In the genomic region with DNA sequence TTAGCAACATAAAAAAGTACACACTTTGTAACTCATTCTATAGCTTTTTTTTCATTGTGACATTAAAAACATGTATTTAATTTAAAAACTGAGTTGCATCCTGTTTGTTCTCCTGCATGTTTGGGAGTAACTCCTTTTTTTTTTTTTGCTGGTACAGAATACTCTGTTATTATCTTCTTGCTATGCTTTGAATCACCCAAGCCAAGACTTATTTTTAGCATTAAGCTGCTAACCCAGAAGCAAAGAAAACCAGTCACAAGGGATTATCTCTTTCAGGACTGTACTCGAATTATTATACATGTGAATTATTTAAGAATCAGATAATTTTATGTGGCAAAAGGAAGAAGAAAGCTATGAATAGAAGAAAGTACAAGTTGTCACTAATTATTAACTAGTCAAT, we compare ENCODE assay signal across 23 cellular contexts.
"Had no signal": no experiment of that assay in that cellular context is flagged by ENCODE, and none has a peak within 500 bp of the region (broad histone marks: within the 10 kb centered on the region; RNA-seq: fewer than 3 reads in every experiment).

No MANE protein-coding gene starts in this region.

- H3K36me3 Mint-ChIP-seq: activated CD4-positive, alpha-beta memory T cell treated with anti-CD3 and anti-CD28 coated beads for 36 hours; activated naive CD4-positive, alpha-beta T cell treated with anti-CD3 and anti-CD28 coated beads, Interleukin-2, amount 50 U/mL, for 24 hours; memory B cell; stimulated activated effector memory CD8-positive, alpha-beta T cell treated with anti-CD3 and anti-CD28 coated beads, Interleukin-12 subunit alpha, Interleukin-12 subunit beta, amount 100 ng/mL, for 72 hours; type B pancreatic cell had no signal

- H3K4me3 Mint-ChIP-seq: activated CD4-positive, alpha-beta memory T cell treated with anti-CD3 and anti-CD28 coated beads for 36 hours; activated CD4-positive, alpha-beta T cell treated with anti-CD3 and anti-CD28 coated beads, Interleukin-2, amount 10 ng/mL, durations not matched to agents 24 days and 14 days; activated naive CD4-positive, alpha-beta T cell treated with anti-CD3 and anti-CD28 coated beads, Interleukin-2, amount 50 U/mL, for 24 hours; activated naive CD8-positive, alpha-beta T cell treated with anti-CD3 and anti-CD28 coated beads, Interleukin-2, amount 50 U/mL, for 24 hours; activated T-cell treated with anti-CD3 and anti-CD28 coated beads, Interleukin-2, amount 50 U/mL, for 4 hours; memory B cell; nephron; stimulated activated effector memory CD8-positive, alpha-beta T cell treated with anti-CD3 and anti-CD28 coated beads, Interleukin-12 subunit alpha, Interleukin-12 subunit beta, amount 100 ng/mL, for 72 hours; stimulated activated naive CD8-positive, alpha-beta T cell treated with anti-CD3 and anti-CD28 coated beads, Interleukin-15, Interleukin-2, amounts not matched to agents 100 ng/mL and 50 ng/mL, for 24 hours; type B pancreatic cell had no signal

- ATAC-seq: activated naive CD8-positive, alpha-beta T cell treated with anti-CD3 and anti-CD28 coated beads, Interleukin-2, amount 50 U/mL, for 24 hours; activated T-cell treated with anti-CD3 and anti-CD28 coated beads, Interleukin-2, amount 50 U/mL, for 4 hours; right lobe of liver; stimulated activated effector memory CD8-positive, alpha-beta T cell treated with anti-CD3 and anti-CD28 coated beads, Interleukin-12 subunit alpha, Interleukin-12 subunit beta, amount 100 ng/mL, for 72 hours had no signal

- H3K4me1 Mint-ChIP-seq: activated CD4-positive, alpha-beta T cell treated with anti-CD3 and anti-CD28 coated beads, Interleukin-2, amount 10 ng/mL, durations not matched to agents 24 days and 14 days; activated naive CD4-positive, alpha-beta T cell treated with anti-CD3 and anti-CD28 coated beads, Interleukin-2, amount 50 U/mL, for 24 hours; activated naive CD8-positive, alpha-beta T cell treated with anti-CD3 and anti-CD28 coated beads, Interleukin-2, amount 50 U/mL, for 24 hours; memory B cell; nephron; stimulated activated effector memory CD8-positive, alpha-beta T cell treated with anti-CD3 and anti-CD28 coated beads, Interleukin-12 subunit alpha, Interleukin-12 subunit beta, amount 100 ng/mL, for 72 hours had no signal

- H3K36me3 ChIP-seq: colonic mucosa, right lobe of liver had no signal

- DNase-seq: activated CD4-positive, alpha-beta memory T cell treated with anti-CD3 and anti-CD28 coated beads for 36 hours; activated CD4-positive, alpha-beta T cell treated with anti-CD3 and anti-CD28 coated beads, Interleukin-2, amount 10 ng/mL, durations not matched to agents 24 days and 14 days; activated CD4-positive, CD25-positive, alpha-beta regulatory T cell treated with anti-CD3 and anti-CD28 coated beads, Interleukin-2, amount 50 U/mL, for 72 hours; activated naive CD8-positive, alpha-beta T cell treated with anti-CD3 and anti-CD28 coated beads, Interleukin-2, amount 50 U/mL, for 24 hours; activated T-cell treated with anti-CD3 and anti-CD28 coated beads, Interleukin-2, amount 50 U/mL, for 4 hours; cerebellar nuclear complex; colonic mucosa; dorsolateral prefrontal cortex; effector memory CD4-positive, alpha-beta T cell; erythroblast; foreskin melanocyte; islet precursor cell; right lobe of liver; small intestine; stimulated activated CD4-positive, alpha-beta T cell treated with anti-CD3 and anti-CD28 coated beads, Interleukin-4, amount 100 ng/mL, for 24 hours; T-helper 2 cell had no signal

- H3K27me3 ChIP-seq: colonic mucosa, dorsolateral prefrontal cortex, right lobe of liver had no signal

- H3K27ac Mint-ChIP-seq: activated CD4-positive, alpha-beta memory T cell treated with anti-CD3 and anti-CD28 coated beads for 36 hours; activated CD4-positive, alpha-beta T cell treated with anti-CD3 and anti-CD28 coated beads, Interleukin-2, amount 10 ng/mL, durations not matched to agents 24 days and 14 days; activated naive CD4-positive, alpha-beta T cell treated with anti-CD3 and anti-CD28 coated beads, Interleukin-2, amount 50 U/mL, for 24 hours; activated naive CD8-positive, alpha-beta T cell treated with anti-CD3 and anti-CD28 coated beads, Interleukin-2, amount 50 U/mL, for 24 hours; activated T-helper 2 cell treated with anti-CD3 and anti-CD28 coated beads, Interferon-gamma antibody, Interleukin-2, Interleukin-4, amounts not matched to agents 10 μg/mL and 5 μg/mL and 100 μg/mL, durations not matched to agents 14 hours and 24 hours and 36 hours; memory B cell; nephron; stimulated activated effector memory CD8-positive, alpha-beta T cell treated with anti-CD3 and anti-CD28 coated beads, Interleukin-12 subunit alpha, Interleukin-12 subunit beta, amount 100 ng/mL, for 72 hours; stimulated activated naive CD8-positive, alpha-beta T cell treated with anti-CD3 and anti-CD28 coated beads, Interleukin-15, Interleukin-2, amounts not matched to agents 100 ng/mL and 50 ng/mL, for 24 hours; type B pancreatic cell had no signal

- H3K9me3 Mint-ChIP-seq: activated CD4-positive, alpha-beta memory T cell treated with anti-CD3 and anti-CD28 coated beads for 36 hours; activated CD4-positive, alpha-beta T cell treated with anti-CD3 and anti-CD28 coated beads, Interleukin-2, amount 10 ng/mL, durations not matched to agents 24 days and 14 days; activated naive CD4-positive, alpha-beta T cell treated with anti-CD3 and anti-CD28 coated beads, Interleukin-2, amount 50 U/mL, for 24 hours; activated naive CD8-positive, alpha-beta T cell treated with anti-CD3 and anti-CD28 coated beads, Interleukin-2, amount 50 U/mL, for 24 hours; activated T-cell treated with anti-CD3 and anti-CD28 coated beads, Interleukin-2, amount 50 U/mL, for 4 hours; activated T-helper 2 cell treated with anti-CD3 and anti-CD28 coated beads, Interferon-gamma antibody, Interleukin-2, Interleukin-4, amounts not matched to agents 10 μg/mL and 5 μg/mL and 100 μg/mL, durations not matched to agents 14 hours and 24 hours and 36 hours; memory B cell; nephron; stimulated activated effector memory CD8-positive, alpha-beta T cell treated with anti-CD3 and anti-CD28 coated beads, Interleukin-12 subunit alpha, Interleukin-12 subunit beta, amount 100 ng/mL, for 72 hours; stimulated activated naive CD8-positive, alpha-beta T cell treated with anti-CD3 and anti-CD28 coated beads, Interleukin-15, Interleukin-2, amounts not matched to agents 100 ng/mL and 50 ng/mL, for 24 hours; type B pancreatic cell had no signal

- H3K4me3 ChIP-seq: colonic mucosa, dorsolateral prefrontal cortex, right lobe of liver had no signal

- H3K4me1 ChIP-seq: colonic mucosa, right lobe of liver had no signal

- H3K27me3 Mint-ChIP-seq: activated CD4-positive, alpha-beta memory T cell treated with anti-CD3 and anti-CD28 coated beads for 36 hours; activated CD4-positive, alpha-beta T cell treated with anti-CD3 and anti-CD28 coated beads, Interleukin-2, amount 10 ng/mL, durations not matched to agents 24 days and 14 days; activated naive CD4-positive, alpha-beta T cell treated with anti-CD3 and anti-CD28 coated beads, Interleukin-2, amount 50 U/mL, for 24 hours; activated naive CD8-positive, alpha-beta T cell treated with anti-CD3 and anti-CD28 coated beads, Interleukin-2, amount 50 U/mL, for 24 hours; memory B cell; stimulated activated naive CD8-positive, alpha-beta T cell treated with anti-CD3 and anti-CD28 coated beads, Interleukin-15, Interleukin-2, amounts not matched to agents 100 ng/mL and 50 ng/mL, for 24 hours; type B pancreatic cell had no signal

- H3K9me3 ChIP-seq: colonic mucosa, right lobe of liver had no signal

- H3K27ac ChIP-seq: colonic mucosa, right lobe of liver had no signal
